ENCODE assay signal across 12 cellular contexts in genomic region chr15:69443032-69443611, GRCh38. TPM values are rescaled to one million over a fixed set of nuclear protein-coding genes. Genes with fewer than 3 reads are reported as not detected.
DNase-seq lines count a peak whose midpoint lies in the region; ATAC-seq and TF ChIP-seq lines count a peak whose summit lies in the region.
"Had no signal": no experiment of that assay in that cellular context is flagged by ENCODE, and none has a peak within 500 bp of the region (broad histone marks: within the 10 kb centered on the region; RNA-seq: fewer than 3 reads in every experiment).

No MANE protein-coding gene starts in this region.

- no peaks in the 10 kb centered on the region for H3K4me1 Mint-ChIP-seq in HFFc6 (ENCODE audit: low read depth)
- no peaks in the 10 kb centered on the region for H3K4me1 Mint-ChIP-seq in T-helper 17 cell
- H3K4me1 Mint-ChIP-seq: nephron had no signal

- peak overlapping the region; percentile 37 for H3K4me2 ChIP-seq in osteoblast (ENCODE audit: insufficient read depth, low read length)
- H3K4me2 ChIP-seq: KMS-11 had no signal

- H2AFZ ChIP-seq in osteoblast (ENCODE audit: low read length): peak overlapping the region; percentile 67

- ATAC-seq in GM18907 (IDR thresholded peaks at IDR 0.05; ENCODE audit: unreplicated experiment) (peak; percentile 62), T-helper 17 cell (peak; percentile 25)

- intact Hi-C loops in tibial artery (cut with DNase I; ENCODE audit: low total_unique reads): no loop called here

- TF ChIP-seq CTCF in HFFc6 (IDR thresholded peaks at IDR 0.05) (no peak), osteoblast (IDR thresholded peaks at IDR 0.05; ENCODE audit: extremely low read depth, low read depth, low read length) (no peak), tibial artery (IDR thresholded peaks at IDR 0.05) (no peak)

- H3K4me3 ChIP-seq in osteoblast (ENCODE audit: insufficient read depth, low read length) (no peak overlapping the region), tibial artery (no peak overlapping the region)

- H3K36me3 ChIP-seq in osteoblast (ENCODE audit: insufficient read depth, low read length) (peaks cover 61% of the 10 kb centered on the region), tibial artery (peaks cover 0 to 14% (median 4%) of the 10 kb centered on the region in 3 donors)

- no peaks in the 10 kb centered on the region; the same call in 1 of the 2 replicates for H3K27me3 Mint-ChIP-seq in HFFc6 (ENCODE audit: insufficient read depth)
- H3K27me3 Mint-ChIP-seq in T-helper 17 cell: no peaks in the 10 kb centered on the region

- H3K36me3 Mint-ChIP-seq in HFFc6 (ENCODE audit: low read depth) (peaks cover 34% of the 10 kb centered on the region; the same call in 1 of the 2 replicates), T-helper 17 cell (ENCODE audit: low read depth) (no peaks in the 10 kb centered on the region)

- H3K4me3 Mint-ChIP-seq in HFFc6 (no peak overlapping the region), T-helper 17 cell (peak overlapping the region; percentile 9)
- H3K4me3 Mint-ChIP-seq: nephron had no signal

- H3K27ac ChIP-seq in osteoblast (ENCODE audit: low read depth, low read length) (no peak overlapping the region), tibial artery (no peak overlapping the region)
- H3K27ac ChIP-seq: KMS-11 had no signal

- DNase-seq in HFFc6: no peak
- DNase-seq in T-helper 17 cell: no peak
- no peak for DNase-seq in osteoblast (ENCODE audit: insufficient read length, low spot score, missing footprints)
- no peak for DNase-seq in A172 (ENCODE audit: low spot score)
- no peak for DNase-seq in effector CD8-positive, alpha-beta T cell (lab: John Stamatoyannopoulos, UW)
- DNase-seq in tibial artery: no peak
- DNase-seq: cerebellar nuclear complex, islet precursor cell, NCI-H2107 had no signal

- H3K27me3 ChIP-seq in osteoblast (ENCODE audit: insufficient read depth, low read length) (no peaks in the 10 kb centered on the region), tibial artery (no peaks in the 10 kb centered on the region)

- peaks cover 7% of the 10 kb centered on the region for H3K79me2 ChIP-seq in osteoblast (ENCODE audit: insufficient read depth, low read length)

- no peaks in the 10 kb centered on the region for H3K9me3 Mint-ChIP-seq in HFFc6
- H3K9me3 Mint-ChIP-seq: nephron had no signal

- H3K4me1 ChIP-seq in osteoblast (ENCODE audit: insufficient read depth, low read length): no peaks in the 10 kb centered on the region
- no peaks in the 10 kb centered on the region for H3K4me1 ChIP-seq in tibial artery

- peak overlapping the region; percentile 26; the same call in 1 of the 2 replicates for H3K27ac Mint-ChIP-seq in HFFc6
- no peak overlapping the region for H3K27ac Mint-ChIP-seq in T-helper 17 cell
- H3K27ac Mint-ChIP-seq: nephron had no signal

- H4K20me1 ChIP-seq in osteoblast (ENCODE audit: insufficient read depth, low read length): no peaks in the 10 kb centered on the region

- H3K9me3 ChIP-seq in T-helper 17 cell (ENCODE audit: control insufficient read depth, low read length, poor library complexity, severe bottlenecking) (no peaks in the 10 kb centered on the region), osteoblast (ENCODE audit: low read depth, low read length) (no peaks in the 10 kb centered on the region), tibial artery (no peaks in the 10 kb centered on the region)

RNA-seq across cellular contexts. Expression of gene RPLP1, which starts 9.5 kb away (rescaled TPM):
- 1,000 to 10,000 TPM; 1,302 to 1,622 (median 1,423) TPM for total RNA-seq in HFFc6 (2021; fragmentation: NEBNext Ultra II Directional; extraction: Animal tissue kit (Norgen Biotek cat#: 25700))
- total RNA-seq in T-helper 17 cell: 1,000 to 10,000 TPM; 2,488 to 2,685 TPM
- total RNA-seq in osteoblast: 71.7 and 94.6 TPM in 2 replicates
- total RNA-seq in A172 (2014; rRNA removed; shearing (Covaris generic)): 186 and 499 TPM in 2 replicates

RNA-seq across cellular contexts. Expression of gene KIF23, which starts 29.0 kb away (rescaled TPM):
- total RNA-seq in HFFc6 (2021; fragmentation: NEBNext Ultra II Directional; extraction: Animal tissue kit (Norgen Biotek cat#: 25700)): 10 to 100 TPM; 37.0 to 74.7 (median 64.6) TPM
- total RNA-seq in T-helper 17 cell (1 to 10 TPM; 1.6 to 4.3 TPM), osteoblast (8.0 and 8.3 TPM in 2 replicates)
- 103 and 135 TPM in 2 replicates for total RNA-seq in A172 (2014; rRNA removed; shearing (Covaris generic))
